ENCODE assay signal across 22 cellular contexts in the genomic region with DNA sequence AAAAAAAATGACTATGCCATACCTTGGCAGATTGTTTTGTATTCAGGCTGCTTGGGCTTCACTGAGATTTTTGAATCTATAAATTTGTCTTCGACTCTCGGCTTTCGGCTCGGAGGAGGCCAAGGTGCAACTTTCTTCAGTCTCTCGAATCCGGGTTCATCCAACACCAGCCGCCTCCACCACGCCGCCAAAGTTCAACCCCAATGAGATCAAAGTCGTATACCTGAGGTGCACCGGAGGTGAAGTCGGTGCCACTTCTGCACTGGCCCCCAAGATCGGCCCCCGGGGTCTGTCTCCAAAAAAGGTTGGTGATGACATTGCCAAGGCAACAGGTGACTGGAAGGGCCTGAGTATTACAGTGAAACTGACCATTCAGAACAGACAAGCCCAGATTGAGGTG.
"Had no signal": no experiment of that assay in that cellular context is flagged by ENCODE, and none has a peak within 500 bp of the region (broad histone marks: within the 10 kb centered on the region; RNA-seq: fewer than 3 reads in every experiment).

No MANE protein-coding gene starts in this region.

- H3K4me1 Mint-ChIP-seq: immature natural killer cell; naive thymus-derived CD4-positive, alpha-beta T cell had no signal

- H3K4me3 Mint-ChIP-seq: immature natural killer cell; naive thymus-derived CD4-positive, alpha-beta T cell had no signal

- H3K27ac ChIP-seq: coronary artery, dorsolateral prefrontal cortex, epithelial cell of prostate, gastroesophageal sphincter, heart left ventricle, hepatocyte, left lung, lower lobe of right lung had no signal

- ATAC-seq: esophagus mucosa; gastroesophageal sphincter; heart left ventricle; left cardiac atrium; left lung; left ventricle myocardium superior; lower lobe of right lung; naive thymus-derived CD4-positive, alpha-beta T cell had no signal

- DNase-seq: dermis blood vessel endothelial cell; dorsolateral prefrontal cortex; effector CD4-positive, alpha-beta T cell; effector memory CD4-positive, alpha-beta T cell; erythroblast; esophagus squamous epithelium; foreskin fibroblast; heart left ventricle; hypothalamus; immature natural killer cell; left cardiac atrium; left lung; left ventricle myocardium superior; lower lobe of right lung; mesenchymal stem cell; midbrain; naive thymus-derived CD4-positive, alpha-beta T cell had no signal

- H3K4me1 ChIP-seq: gastroesophageal sphincter, heart left ventricle, left lung, lower lobe of right lung had no signal

- H3K27ac Mint-ChIP-seq: immature natural killer cell had no signal

- H3K27me3 ChIP-seq: dorsolateral prefrontal cortex, esophagus squamous epithelium, gastroesophageal sphincter, heart left ventricle, hepatocyte, left lung had no signal
